Comparison of ENCODE assay signal across 9 cellular contexts in the genomic region with DNA sequence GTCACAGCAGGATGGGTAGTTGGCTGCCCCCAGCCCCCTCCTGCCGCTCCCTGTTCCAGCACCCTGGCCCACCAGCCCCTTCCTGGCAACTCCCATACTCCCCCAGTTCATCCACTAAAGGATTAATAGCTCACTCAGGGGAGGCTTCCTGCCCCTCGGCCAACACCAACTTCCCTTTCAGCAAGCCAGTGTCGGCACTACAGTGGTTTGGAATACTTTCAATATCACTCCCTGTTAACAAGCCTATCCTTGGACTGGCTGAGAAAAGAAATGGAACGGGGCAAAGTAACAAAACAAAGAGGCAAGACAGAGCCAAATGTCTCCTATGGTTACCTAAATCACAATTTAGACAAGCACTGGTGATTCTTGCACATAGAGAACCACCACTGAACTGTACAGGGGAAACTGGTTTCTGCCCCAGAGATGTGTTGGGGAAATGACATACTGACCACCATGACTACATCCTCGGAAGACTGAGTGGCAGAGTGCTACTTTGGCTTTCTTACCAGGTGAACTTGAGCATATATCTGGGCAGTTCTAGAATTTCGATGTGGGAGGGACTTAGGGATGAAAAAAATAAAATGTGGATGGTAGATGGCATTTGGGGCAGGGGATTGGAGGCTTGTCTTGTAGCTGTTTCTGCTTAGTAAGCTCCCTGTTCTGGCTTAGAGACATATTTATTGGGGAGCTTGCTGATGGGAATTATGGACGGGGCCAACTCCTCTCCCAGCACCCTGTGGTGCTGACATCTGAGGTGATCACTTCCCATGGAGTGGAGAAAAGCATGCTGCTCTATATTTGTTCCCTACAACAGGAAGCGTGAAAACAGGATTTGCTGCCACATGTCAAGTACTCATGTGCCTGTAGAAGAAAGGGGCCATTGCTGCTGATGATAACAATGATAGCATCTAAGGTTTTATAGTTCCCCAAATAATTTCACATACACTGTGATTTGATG. TPM values are rescaled to one million over a fixed set of nuclear protein-coding genes. Genes with fewer than 3 reads are reported as not detected.
A peak's percentile ranks its signal among the peaks of the same experiment; 100 is the strongest.
DNase-seq lines count a peak whose midpoint lies in the region; ATAC-seq and TF ChIP-seq lines count a peak whose summit lies in the region.
"Had no signal": no experiment of that assay in that cellular context is flagged by ENCODE, and none has a peak within 500 bp of the region (broad histone marks: within the 10 kb centered on the region; RNA-seq: fewer than 3 reads in every experiment).

No MANE protein-coding gene starts in this region.

- peaks cover 83% of the 10 kb centered on the region for H3K4me1 ChIP-seq in Panc1 (ENCODE audit: control insufficient read depth, insufficient read depth, low read length)

- no peaks in the 10 kb centered on the region for H3K27me3 ChIP-seq in Panc1 (ENCODE audit: control insufficient read depth, insufficient read depth, low read length)

- H3K9me3 ChIP-seq in Panc1 (ENCODE audit: control insufficient read depth, insufficient read depth, low read depth, low read length): no peaks in the 10 kb centered on the region

- no peaks in the 10 kb centered on the region for H3K36me3 ChIP-seq in Panc1 (ENCODE audit: control insufficient read depth, insufficient read depth, low read length)

- CTCF ChIA-PET in Panc1 (lab: Charles Lee): no interaction called here

- DNase-seq in Panc1 (ENCODE audit: low read depth, low spot score): no peak
- peak; percentile 45 for DNase-seq in fibroblast of villous mesenchyme (ENCODE audit: low read depth)
- DNase-seq in NAMALWA (ENCODE audit: low spot score): no peak
- no peak for DNase-seq in activated CD4-positive, alpha-beta T cell treated with anti-CD3 and anti-CD28 coated beads for 4 hours

- H3K4me3 ChIP-seq in Panc1 (ENCODE audit: low read depth in 2 of 2, low read length in 2 of 2) (peak overlapping the region in 1 of 2 experiments; percentile 24; a peak in 2 of 4 replicates), fibroblast of villous mesenchyme (ENCODE audit: low read depth, low read length) (no peak overlapping the region), skin epidermis (no peak overlapping the region)

- TF ChIP-seq CTCF in Panc1 (IDR thresholded peaks at IDR 0.05) (no peak), fibroblast of villous mesenchyme (IDR thresholded peaks at IDR 0.05; ENCODE audit: insufficient read depth, low read depth, low read length) (no peak)

- ATAC-seq in GM18868 (IDR thresholded peaks at IDR 0.05; ENCODE audit: unreplicated experiment) (peak; percentile 53), Panc1 (no peak), HG02588 (IDR thresholded peaks at IDR 0.05; ENCODE audit: unreplicated experiment) (no peak), HG03139 (IDR thresholded peaks at IDR 0.05; ENCODE audit: unreplicated experiment) (no peak)

- BruUV-seq in Panc1 (replicated peaks; lab: Mats Ljungman, UMichigan): no TSS peak

- H3K27ac ChIP-seq in Panc1 (ENCODE audit: low read length) (peak overlapping the region; percentile 96), skin epidermis (peak overlapping the region in 17 of 21 experiments; percentile 17 to 89 (median 69))

- in situ Hi-C loops in Panc1 (cut with HindIII; ENCODE audit: low pct_unique_long_range_greater_than_20kb, low sequenced_read_pairs): no loop called here

- intact Hi-C loops in Panc1 (cut with micrococcal nuclease; ENCODE audit: unreplicated experiment): loop anchor here (10.0 kb wide), 1 partner anchor 630 kb away; a partner anchor contains a TSS

- POLR2A ChIA-PET in Panc1 (lab: Charles Lee): no interaction called here

RNA-seq across cellular contexts. Expression of a gene that starts 7.1 kb away (rescaled TPM):
- total RNA-seq in Panc1 (2021; ENCODE audit: unreplicated experiment) (171 TPM), fibroblast of villous mesenchyme (408 and 512 TPM in 2 replicates)
- 189 TPM for polyA plus RNA-seq in Panc1 (2012; ENCODE audit: insufficient read length)

RNA-seq across cellular contexts. Expression of a gene that starts 39.7 kb away (rescaled TPM):
- 0.28 TPM for total RNA-seq in Panc1 (2021; ENCODE audit: unreplicated experiment)
- 0.22 TPM for polyA plus RNA-seq in Panc1 (2012; ENCODE audit: insufficient read length)
- total RNA-seq in fibroblast of villous mesenchyme: not detected in 2 replicates
- total RNA-seq: mononuclear cell had no signal
